ENCODE assay signal across 24 cellular contexts in genomic region chr7:41796331-41796730, GRCh38.
"Had no signal": no experiment of that assay in that cellular context is flagged by ENCODE, and none has a peak within 500 bp of the region (broad histone marks: within the 10 kb centered on the region; RNA-seq: fewer than 3 reads in every experiment).

No MANE protein-coding gene starts in this region.

- H3K4me1 ChIP-seq: adrenal gland, left lung, lower lobe of right lung, transverse colon had no signal

- ATAC-seq: activated T-cell treated with anti-CD3 and anti-CD28 coated beads, Interleukin-2, amount 50 U/mL, for 72 hours; esophagus mucosa; left lung; lower lobe of right lung; natural killer cell; stimulated activated naive B cell treated with anti-CD40 and anti-IgM and Interleukin-4, amounts not matched to agents 10 μg/mL and 1 μg/mL and 100 μg/mL, for 72 hours had no signal

- FAIRE-seq: endothelial cell of umbilical vein, frontal cortex, TTC549 had no signal

- H3K36me3 ChIP-seq: adrenal gland, ascending aorta, left lung, lower lobe of right lung, transverse colon had no signal

- H3K27me3 ChIP-seq: adrenal gland, ascending aorta, left lung, transverse colon had no signal

- H3K9me3 ChIP-seq: adrenal gland, ascending aorta, left lung, lower lobe of right lung, transverse colon had no signal

- DNase-seq: activated CD4-positive, alpha-beta T cell treated with anti-CD3 and anti-CD28 coated beads for 4 hours; activated CD4-positive, alpha-beta T cell treated with anti-CD3 and anti-CD28 coated beads, Interleukin-2, amount 50 U/mL, for 4 hours; activated naive CD4-positive, alpha-beta T cell treated with Interleukin-2 at 50 U/mL for 16 hours; activated naive CD8-positive, alpha-beta T cell treated with anti-CD3 and anti-CD28 coated beads for 36 hours; activated T-cell treated with anti-CD3 and anti-CD28 coated beads for 4 hours; activated T-cell treated with anti-CD3 and anti-CD28 coated beads, Interleukin-2, amount 50 U/mL, for 72 hours; adrenal gland; cortex of kidney; kidney glomerular epithelial cell; left lung; lower lobe of right lung; mesendoderm; natural killer cell; stimulated activated CD4-positive, alpha-beta T cell treated with anti-CD3 and anti-CD28 coated beads, Interleukin-15, amount 100 ng/mL, for 24 hours; stimulated activated CD4-positive, alpha-beta T cell treated with anti-CD3 and anti-CD28 coated beads, Interleukin-2, amount 100 ng/mL, for 24 hours; stimulated activated naive B cell treated with anti-CD40 and anti-IgM and Interleukin-4, amounts not matched to agents 10 μg/mL and 1 μg/mL and 100 μg/mL, for 72 hours; T-helper 9 cell; transverse colon had no signal

- H3K4me3 ChIP-seq: adrenal gland, ascending aorta, left lung, lower lobe of right lung, transverse colon had no signal

- H3K27ac ChIP-seq: adrenal gland, ascending aorta, left lung, lower lobe of right lung, transverse colon, VCaP had no signal
